In the genomic region with DNA sequence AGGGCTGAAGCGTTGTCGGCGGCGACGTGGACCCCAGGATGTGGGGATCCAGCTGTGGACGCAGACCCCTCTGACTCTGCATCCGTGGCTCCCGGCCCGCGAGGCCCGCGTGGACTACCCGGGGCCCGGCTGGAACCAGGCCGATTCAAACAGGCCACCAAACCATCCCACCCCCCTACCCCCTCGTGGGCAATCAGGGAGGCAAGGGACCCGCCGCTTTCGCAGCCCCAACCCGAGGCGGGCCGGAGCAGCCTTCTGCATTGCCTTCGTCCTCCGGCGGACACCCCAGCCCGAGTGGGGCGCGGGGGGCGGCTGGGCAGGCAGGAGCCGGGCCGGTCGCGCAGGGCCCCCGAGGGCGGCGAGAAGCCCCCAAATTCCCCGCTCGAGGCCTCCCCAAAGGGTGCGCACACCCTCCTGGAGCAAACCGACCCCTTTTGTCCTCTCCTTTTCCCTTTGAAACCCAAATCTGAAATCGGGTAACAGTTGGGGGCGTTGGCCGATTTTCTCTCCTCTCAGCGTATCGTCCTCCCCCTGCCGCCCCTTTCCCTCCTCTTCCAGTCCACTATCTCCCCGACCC, we compare ENCODE assay signal across 8 cellular contexts. TPM values are rescaled to one million over a fixed set of nuclear protein-coding genes. Genes with fewer than 3 reads are reported as not detected.
A peak's percentile ranks its signal among the peaks of the same experiment; 100 is the strongest.
DNase-seq lines count a peak whose midpoint lies in the region; ATAC-seq and TF ChIP-seq lines count a peak whose summit lies in the region.

No MANE protein-coding gene starts in this region.

- no peak overlapping the region for H3K14ac ChIP-seq in neuronal stem cell (ENCODE audit: low read length)

- DNase-seq in OCI-LY7 (ENCODE audit: low spot score) = no peak
- DNase-seq in esophagus squamous epithelium (lab: John Stamatoyannopoulos, UW) = no peak
- peak; percentile 24 for DNase-seq in neuronal stem cell (ENCODE audit: low spot score)
- no peak for DNase-seq in NCI-H446 (lab: John Stamatoyannopoulos, UW)
- no peak for DNase-seq in globus pallidus (ENCODE audit: low spot score)

- intact Hi-C loops in OCI-LY7 (cut with micrococcal nuclease; ENCODE audit: unreplicated experiment) (loop anchor here (1.0 to 10.0 kb wide), 6 partner anchors 184 to 1315 kb away; no protein-coding TSS in a partner anchor), esophagus squamous epithelium (cut with DNase I) (loop anchor here (5.0 kb wide), 1 partner anchor 940 kb away; no protein-coding TSS in a partner anchor)

- H3K27me3 ChIP-seq in esophagus squamous epithelium (peaks cover 44 to 87% (median 67%) of the 10 kb centered on the region in 4 donors), neuronal stem cell (ENCODE audit: control insufficient read depth in 3 of 3, insufficient read depth in 3 of 3, low read depth in 1 of 3, low read length in 3 of 3) (peaks cover 26 to 66% (median 51%) of the 10 kb centered on the region in 3 experiments)

- POLR2A ChIA-PET in OCI-LY7 (lab: Charles Lee) = interaction anchor here (0.5 to 1.0 kb wide), 2 partner anchors 43 to 159 kb away, joined by 3 read pairs; no protein-coding TSS in a partner anchor

- H3K4me2 ChIP-seq in OCI-LY7 (ENCODE audit: low read length) (peak overlapping the region; percentile 61), neuronal stem cell (ENCODE audit: insufficient read depth, low read length, poor library complexity, severe bottlenecking) (peak overlapping the region; percentile 81)

- peak overlapping the region; percentile 18 for H2AK5ac ChIP-seq in neuronal stem cell (ENCODE audit: low read depth, low read length)

- no peaks in the 10 kb centered on the region for H4K20me1 ChIP-seq in OCI-LY7 (ENCODE audit: insufficient read depth, low read length)

- no peak for TF ChIP-seq POLR2A in esophagus squamous epithelium (IDR thresholded peaks at IDR 0.05)

- H3K79me2 ChIP-seq in OCI-LY7 (ENCODE audit: insufficient read depth, low read depth, low read length) = no peaks in the 10 kb centered on the region

- H2BK15ac ChIP-seq in neuronal stem cell (ENCODE audit: low read length) = no peak overlapping the region

- H3K4ac ChIP-seq in neuronal stem cell (ENCODE audit: low read length) = no peak overlapping the region

- H3K18ac ChIP-seq in neuronal stem cell (ENCODE audit: low read length) = peak overlapping the region; percentile 82

- H2BK12ac ChIP-seq in neuronal stem cell (ENCODE audit: low read length) = no peak overlapping the region

- H3K4me1 ChIP-seq in OCI-LY7 (ENCODE audit: insufficient read depth, low read length, poor library complexity, severe bottlenecking) (peaks cover 16% of the 10 kb centered on the region), esophagus squamous epithelium (peaks cover 31 to 65% (median 32%) of the 10 kb centered on the region in 3 donors), neuronal stem cell (ENCODE audit: control insufficient read depth in 2 of 2, insufficient read depth in 1 of 2, low read depth in 1 of 2, low read length in 2 of 2) (peaks cover 9 to 25% of the 10 kb centered on the region in 2 donors)

- peak overlapping the region; percentile 57; the same call in 1 of the 2 replicates for H2AFZ ChIP-seq in OCI-LY7 (ENCODE audit: low read length)
- H2AFZ ChIP-seq in neuronal stem cell (ENCODE audit: low read length) = peak overlapping the region; percentile 88

- no peak overlapping the region for H2BK120ac ChIP-seq in neuronal stem cell (ENCODE audit: low read depth, low read length)

- H3K27ac ChIP-seq in OCI-LY7 (ENCODE audit: low read depth, low read length, poor library complexity, severe bottlenecking) (no peak overlapping the region), esophagus squamous epithelium (no peak overlapping the region), neuronal stem cell (replicated peaks; ENCODE audit: low read length) (no peak overlapping the region)

- H3K9me3 ChIP-seq in OCI-LY7 (ENCODE audit: low read length) (no peaks in the 10 kb centered on the region), esophagus squamous epithelium (no peaks in the 10 kb centered on the region), neuronal stem cell (replicated peaks in 1 of 2; ENCODE audit: control insufficient read depth in 2 of 2, insufficient read depth in 1 of 2, low read depth in 1 of 2, low read length in 2 of 2) (no peaks in the 10 kb centered on the region)

- H2BK5ac ChIP-seq in neuronal stem cell (ENCODE audit: low read length) = no peak overlapping the region

- H4K91ac ChIP-seq in neuronal stem cell (ENCODE audit: low read depth, low read length, poor library complexity) = no peak overlapping the region

- no peaks in the 10 kb centered on the region for H3K79me1 ChIP-seq in neuronal stem cell (ENCODE audit: low read depth, low read length)

- no peak for TF ChIP-seq CTCF in GM12875 (IDR thresholded peaks at IDR 0.05; ENCODE audit: borderline replicate concordance, insufficient read depth, low read depth, low read length)
- TF ChIP-seq CTCF in OCI-LY7 (conservative IDR thresholded peaks at IDR 0.05; ENCODE audit: low read length) = no peak
- TF ChIP-seq CTCF in esophagus squamous epithelium (IDR thresholded peaks at IDR 0.05) = no peak

- 6% methylated on average over 13 to 22 of the region's 47 CpGs for WGBS in esophagus squamous epithelium, 2 donors
- no CpG with 5 or more reads among the region's 47 CpGs for WGBS in neuronal stem cell (ENCODE audit: extremely low coverage in 2 of 2, insufficient read length in 2 of 2, insufficient replicate concordance in 1 of 2), 2 donors

- no peak for ATAC-seq in HG03108 (IDR thresholded peaks at IDR 0.05; ENCODE audit: unreplicated experiment)
- no peak for ATAC-seq in HG02759 (IDR thresholded peaks at IDR 0.05; ENCODE audit: unreplicated experiment)

- peak overlapping the region; percentile 40 for H3K23ac ChIP-seq in neuronal stem cell (ENCODE audit: low read depth, low read length, poor library complexity)

- peak overlapping the region; percentile 61 for H3K9ac ChIP-seq in neuronal stem cell (ENCODE audit: low read depth, low read length, poor library complexity)

- no peaks in the 10 kb centered on the region for H3K9me2 ChIP-seq in OCI-LY7 (ENCODE audit: insufficient read depth, low read length)

- H3K36me3 ChIP-seq in OCI-LY7 (ENCODE audit: insufficient read depth, low read length) (no peaks in the 10 kb centered on the region), esophagus squamous epithelium (peaks cover 0 to 8% (median 0%) of the 10 kb centered on the region in 3 donors), neuronal stem cell (replicated peaks in 1 of 2; ENCODE audit: control insufficient read depth in 2 of 2, insufficient read depth in 2 of 2, low read length in 2 of 2) (peaks cover 0 to 15% of the 10 kb centered on the region in 2 donors)

- no peak overlapping the region for H4K8ac ChIP-seq in neuronal stem cell (ENCODE audit: low read depth, low read length)

- CTCF ChIA-PET in OCI-LY7 (lab: Charles Lee; ENCODE audit: unreplicated experiment) = interaction anchor here (1.0 to 1.2 kb wide), 2 partner anchors 94 to 893 kb away, joined by 3 read pairs; partner anchors contain the start of gene OLA1

- peak overlapping the region; percentile 1 for H3K4me3 ChIP-seq in GM12875 (ENCODE audit: low read depth, low read length)
- peak overlapping the region; percentile 49 for H3K4me3 ChIP-seq in OCI-LY7 (ENCODE audit: low read depth, low read length, poor library complexity, severe bottlenecking)
- H3K4me3 ChIP-seq in esophagus squamous epithelium = peak overlapping the region in 3 of 4 donors; percentile 3 to 44 (median 18)
- H3K4me3 ChIP-seq in neuronal stem cell (ENCODE audit: low read length in 2 of 2) = peak overlapping the region; percentile 36 to 47

- no TSS peak for BruUV-seq in OCI-LY7 (replicated peaks; lab: Mats Ljungman, UMichigan)

RNA-seq across cellular contexts. Expression of gene SP9, which starts 7.3 kb away (rescaled TPM):
- not detected in 2 replicates for total RNA-seq in OCI-LY7 (2014; rRNA removed; shearing (Covaris generic))
- total RNA-seq in OCI-LY7 (2022) = not detected in 2 replicates
- total RNA-seq in esophagus squamous epithelium = not detected
- polyA plus RNA-seq in neuronal stem cell (2013, experiment 1 of 2) = 0.11 TPM
- 0.10 TPM for polyA plus RNA-seq in neuronal stem cell (2013, experiment 2 of 2)

RNA-seq across cellular contexts. Expression of gene SCRN3, which starts 53.4 kb away (rescaled TPM):
- 6.1 and 11.8 TPM in 2 replicates for total RNA-seq in OCI-LY7 (2014; rRNA removed; shearing (Covaris generic))
- total RNA-seq in OCI-LY7 (2022) = 10.6 and 13.0 TPM in 2 replicates
- 10 to 100 TPM; 15.1 to 23.1 (median 18.7) TPM for total RNA-seq in esophagus squamous epithelium
- 14.3 TPM for polyA plus RNA-seq in neuronal stem cell (2013, experiment 1 of 2)
- 13.9 TPM for polyA plus RNA-seq in neuronal stem cell (2013, experiment 2 of 2)
